Comparison of ENCODE assay signal across 8 cellular contexts in the genomic region with DNA sequence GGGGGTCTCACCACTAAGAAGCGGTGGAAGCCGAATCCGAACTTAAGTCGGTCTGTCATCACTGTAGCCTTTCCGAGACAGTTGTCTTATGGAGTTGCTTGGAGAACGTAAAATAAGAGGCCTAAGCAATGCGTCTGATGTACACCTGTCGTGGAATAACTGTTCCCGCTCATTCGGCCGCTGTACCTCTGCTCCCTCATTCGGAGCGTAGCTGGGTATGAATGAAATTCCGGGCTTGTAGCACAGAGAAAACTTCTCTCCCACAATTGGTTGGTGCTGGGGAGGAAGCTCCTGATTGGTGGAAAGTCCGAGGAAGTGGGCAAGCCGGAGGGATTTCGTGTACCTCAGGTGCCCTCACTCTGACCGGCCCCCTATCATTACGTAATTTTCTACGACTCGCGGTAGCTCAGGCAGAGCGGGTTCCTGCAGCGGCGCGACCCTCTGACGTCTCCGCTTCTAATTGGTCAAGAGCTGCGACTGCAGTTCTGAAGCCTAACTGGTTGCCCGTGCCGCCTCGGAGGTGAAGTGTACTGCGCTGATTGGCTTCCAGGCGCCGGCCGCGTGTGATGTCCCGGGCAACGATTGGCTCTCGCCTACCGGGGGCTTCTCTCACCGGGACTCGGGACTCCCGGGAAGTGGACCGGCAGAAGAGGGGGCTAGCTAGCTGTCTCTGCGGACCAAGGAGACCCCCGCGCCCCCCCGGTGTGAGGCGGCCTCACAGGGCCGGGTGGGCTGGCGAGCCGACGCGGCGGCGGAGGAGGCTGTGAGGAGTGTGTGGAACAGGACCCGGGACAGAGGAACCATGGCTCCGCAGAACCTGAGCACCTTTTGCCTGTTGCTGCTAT. TPM values are rescaled to one million over a fixed set of nuclear protein-coding genes. Genes with fewer than 3 reads are reported as not detected.
DNase-seq lines count a peak whose midpoint lies in the region; ATAC-seq and TF ChIP-seq lines count a peak whose summit lies in the region.

A gene (plus strand): TSS at position 625 of the 845 bp plus-strand sequence. CDS start 178 bp downstream, at position 803.

- 0% methylated on average over 48 to 59 of the region's 59 CpGs for WGBS in ovary, 3 donors
- 0% methylated on average over 43 to 44 of the region's 59 CpGs for WGBS in thyroid gland, 2 donors

- H3K27ac Mint-ChIP-seq in activated naive CD8-positive, alpha-beta T cell treated with anti-CD3 and anti-CD28 coated beads, Interleukin-2, amount 50 U/mL, for 24 hours, result peak within 1 kb of the TSS; percentile 91

- DNase-seq in GM12865 (ENCODE audit: low read depth) (peak; percentile 100), NCI-H1417 treated with DMSO at 0.1 percent for 48 hours (lab: John Stamatoyannopoulos, UW) (peak; percentile 99), SW480 (ENCODE audit: low spot score) (peak; percentile 100), Right ventricle myocardium inferior (ENCODE audit: missing footprints) (peak; percentile 99), ovary (peak; percentile 98 to 99 (median 99)), thyroid gland (peak; percentile 99 to 100)
- DNase-seq in activated naive CD8-positive, alpha-beta T cell treated with anti-CD3 and anti-CD28 coated beads, Interleukin-2, amount 50 U/mL, for 24 hours, result peak; percentile 97

- TF ChIP-seq CTCF in GM12865 (IDR thresholded peaks at IDR 0.05; ENCODE audit: insufficient read depth, low read depth, low read length, missing control alignments) (no peak), ovary (IDR thresholded peaks at IDR 0.05) (no peak), thyroid gland (IDR thresholded peaks at IDR 0.05) (no peak)

- H3K27ac ChIP-seq in ovary (peak within 1 kb of the TSS; percentile 71 to 85), thyroid gland (peak within 1 kb of the TSS; percentile 75 to 94 (median 82))

- intact Hi-C loops in Right ventricle myocardium inferior (cut with DNase I), result loop anchor here (5.0 kb wide), 2 partner anchors 237 to 463 kb away; a partner anchor contains a TSS
- intact Hi-C loops in ovary (cut with DNase I), result loop anchor here in 1 of 4 donors (10.0 kb wide), 1 partner anchor 466 kb away; a partner anchor contains a TSS
- intact Hi-C loops in thyroid gland (cut with DNase I), result no loop called here

- H3K4me3 ChIP-seq in GM12865 (ENCODE audit: low read depth, low read length) (peak within 1 kb of the TSS; percentile 99), ovary (peak within 1 kb of the TSS; percentile 90), thyroid gland (replicated peaks in 1 of 3) (peak within 1 kb of the TSS; percentile 73 to 99 (median 98))

- H3K27me3 ChIP-seq in ovary (no peaks in the 10 kb centered on the region), thyroid gland (no peaks in the 10 kb centered on the region)

- H3K36me3 Mint-ChIP-seq in activated naive CD8-positive, alpha-beta T cell treated with anti-CD3 and anti-CD28 coated beads, Interleukin-2, amount 50 U/mL, for 24 hours (ENCODE audit: low read depth), result peaks cover 28% of the 10 kb centered on the region

- no peaks in the 10 kb centered on the region for H3K9me3 Mint-ChIP-seq in activated naive CD8-positive, alpha-beta T cell treated with anti-CD3 and anti-CD28 coated beads, Interleukin-2, amount 50 U/mL, for 24 hours

- no peak for TF ChIP-seq EP300 in ovary (IDR thresholded peaks at IDR 0.05)

- H3K4me1 Mint-ChIP-seq in activated naive CD8-positive, alpha-beta T cell treated with anti-CD3 and anti-CD28 coated beads, Interleukin-2, amount 50 U/mL, for 24 hours, result peaks cover 60% of the 10 kb centered on the region

- TF ChIP-seq POLR2A in ovary (IDR thresholded peaks at IDR 0.05) (peak; percentile 78), thyroid gland (IDR thresholded peaks at IDR 0.05) (peak in 1 of 2 donors; percentile 83)

- H3K27me3 Mint-ChIP-seq in activated naive CD8-positive, alpha-beta T cell treated with anti-CD3 and anti-CD28 coated beads, Interleukin-2, amount 50 U/mL, for 24 hours, result peaks cover 3% of the 10 kb centered on the region

- H3K4me3 Mint-ChIP-seq in activated naive CD8-positive, alpha-beta T cell treated with anti-CD3 and anti-CD28 coated beads, Interleukin-2, amount 50 U/mL, for 24 hours, result peak within 1 kb of the TSS; percentile 97

- H3K4me1 ChIP-seq in ovary (ENCODE audit: insufficient read depth) (peaks cover 7% of the 10 kb centered on the region), thyroid gland (peaks cover 25 to 40% of the 10 kb centered on the region in 2 donors)

- no peaks in the 10 kb centered on the region for H3K36me3 ChIP-seq in ovary
- peaks cover 0 to 15% of the 10 kb centered on the region in 2 donors for H3K36me3 ChIP-seq in thyroid gland

- ATAC-seq in HG02763 (IDR thresholded peaks at IDR 0.05; ENCODE audit: unreplicated experiment) (peak; percentile 90), Right ventricle myocardium inferior (peak; percentile 97)
- ATAC-seq in activated naive CD8-positive, alpha-beta T cell treated with anti-CD3 and anti-CD28 coated beads, Interleukin-2, amount 50 U/mL, for 24 hours, result peak; percentile 90

- H3K9me3 ChIP-seq in ovary (no peaks in the 10 kb centered on the region), thyroid gland (no peaks in the 10 kb centered on the region)

RNA-seq across cellular contexts. Expression of the gene that starts here (rescaled TPM):
- total RNA-seq in Right ventricle myocardium inferior (26.5 TPM), ovary (10 to 100 TPM; 17.7 to 33.4 (median 22.3) TPM), thyroid gland (100 to 1,000 TPM in 2 of 4 donors, 10 to 100 TPM in 2; 61.4 to 156 (median 108) TPM)
- polyA plus RNA-seq in ovary, result 10 to 100 TPM; 23.8 to 38.2 TPM

Comparison
In these comparisons a context has a peak if more than half of its experiments do, and no peak if none do; other contexts are left out.
1. Peak in every context shown above with its lines: DNase-seq, ATAC-seq, H3K4me3 ChIP-seq and H3K27ac ChIP-seq.